12 cellular contexts compared by ENCODE assay signal in the genomic region with DNA sequence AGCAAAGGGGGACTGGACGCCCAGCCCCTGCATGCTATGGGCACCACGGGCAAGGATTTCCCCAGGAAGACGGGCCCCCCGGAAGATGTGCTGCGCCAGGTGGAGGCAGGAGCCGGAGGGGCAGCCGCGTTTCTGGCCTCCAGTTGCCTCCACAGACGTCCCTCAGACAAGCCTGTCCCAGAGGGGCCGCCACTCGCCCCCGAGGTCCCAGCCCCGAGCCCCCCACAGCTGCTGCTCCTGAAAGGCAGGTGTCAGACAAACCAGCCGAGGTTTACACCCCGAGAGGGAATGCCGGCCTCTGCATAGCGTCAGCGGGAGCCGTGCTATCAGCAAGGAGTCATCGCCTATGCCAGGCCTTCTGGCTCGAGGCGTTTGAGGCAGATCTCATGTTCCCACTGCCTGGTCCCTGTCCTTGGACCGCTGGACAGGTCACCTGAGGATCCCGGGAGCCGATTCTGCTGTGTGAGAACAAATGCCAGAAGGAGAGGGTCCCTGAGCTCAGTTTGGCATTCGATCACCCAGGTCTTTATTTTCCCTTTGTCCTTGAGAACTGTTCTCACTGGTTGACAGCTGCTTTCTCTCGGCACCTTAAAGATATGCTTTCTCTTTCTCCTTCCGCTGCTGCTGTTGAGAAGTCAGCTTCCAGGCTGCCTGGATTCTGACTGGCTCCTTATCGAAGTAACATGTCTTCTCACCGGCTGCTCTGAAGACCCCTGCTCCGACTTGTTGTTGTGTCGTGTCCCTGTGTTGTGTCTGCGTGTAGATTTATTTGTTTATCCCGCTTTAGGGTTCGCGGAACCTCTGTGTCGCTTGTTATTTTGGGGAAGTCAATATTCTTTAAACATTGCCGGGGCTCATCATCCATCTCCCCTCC. TPM values are rescaled to one million over a fixed set of nuclear protein-coding genes. Genes with fewer than 3 reads are reported as not detected.
A peak's percentile ranks its signal among the peaks of the same experiment; 100 is the strongest.
DNase-seq lines count a peak whose midpoint lies in the region; ATAC-seq and TF ChIP-seq lines count a peak whose summit lies in the region.
"Had no signal": no experiment of that assay in that cellular context is flagged by ENCODE, and none has a peak within 500 bp of the region (broad histone marks: within the 10 kb centered on the region; RNA-seq: fewer than 3 reads in every experiment).

No MANE protein-coding gene starts in this region.

- no peak for TF ChIP-seq CTCF in brain (conservative IDR thresholded peaks at IDR 0.05)
- TF ChIP-seq CTCF in right lobe of liver (IDR thresholded peaks at IDR 0.05): no peak
- TF ChIP-seq CTCF in type B pancreatic cell (conservative IDR thresholded peaks at IDR 0.05): no peak

- H3K27ac ChIP-seq in right lobe of liver: no peak overlapping the region

- H3K4me1 ChIP-seq in right lobe of liver: no peaks in the 10 kb centered on the region

- H3K27me3 Mint-ChIP-seq in brain (peaks cover 6% of the 10 kb centered on the region), type B pancreatic cell (no peaks in the 10 kb centered on the region)
- H3K27me3 Mint-ChIP-seq: activated naive CD8-positive, alpha-beta T cell had no signal

- H3K27ac Mint-ChIP-seq in brain (peak overlapping the region in 3 of 5 experiments; percentile 15 to 72 (median 32)), type B pancreatic cell (peak overlapping the region; percentile 11)
- H3K27ac Mint-ChIP-seq: activated naive CD8-positive, alpha-beta T cell; naive B cell; T-cell had no signal

- WGBS in right lobe of liver (ENCODE audit: insufficient coverage, low coverage, low lambda C conversion rate, missing lambda C conversion rate): 52% methylated on average over 17 of the region's 38 CpGs

- H3K4me3 Mint-ChIP-seq in brain (no peak overlapping the region), type B pancreatic cell (no peak overlapping the region)
- H3K4me3 Mint-ChIP-seq: activated naive CD8-positive, alpha-beta T cell; naive B cell; T-cell had no signal

- peak in 1 of 4 donors; percentile 18 for ATAC-seq in right lobe of liver
- no peak for ATAC-seq in GM18505 (IDR thresholded peaks at IDR 0.05; ENCODE audit: unreplicated experiment)
- ATAC-seq: T-cell had no signal

- TF ChIP-seq POLR2A in right lobe of liver (IDR thresholded peaks at IDR 0.05) (no peak), GM18505 (IDR thresholded peaks at IDR 0.05; ENCODE audit: borderline replicate concordance, extremely low read depth, insufficient read depth, insufficient read length) (no peak)

- H3K9me3 ChIP-seq in right lobe of liver: no peaks in the 10 kb centered on the region

- peaks cover 0 to 8% (median 6%) of the 10 kb centered on the region in 5 experiments for H3K9me3 Mint-ChIP-seq in brain
- H3K9me3 Mint-ChIP-seq in type B pancreatic cell: no peaks in the 10 kb centered on the region
- H3K9me3 Mint-ChIP-seq: T-cell had no signal

- H3K27me3 ChIP-seq in right lobe of liver: no peaks in the 10 kb centered on the region

- peak; percentile 1 for DNase-seq in activated CD4-positive, alpha-beta T cell treated with anti-CD3 and anti-CD28 coated beads for 48 hours
- no peak for DNase-seq in activated CD4-positive, alpha-beta T cell treated with anti-CD3 and anti-CD28 coated beads, Interleukin-2, amount 50 U/mL, for 4 hours
- DNase-seq in right lobe of liver (peak in 2 of 3 donors; percentile 18 to 28), type B pancreatic cell (ENCODE audit: extremely low spot score, unreplicated experiment) (no peak), NOMO-1 treated with DMSO at 0.1 percent for 48 hours (lab: John Stamatoyannopoulos, UW; ENCODE audit: unreplicated experiment) (no peak)
- DNase-seq in stimulated activated CD4-positive, alpha-beta T cell treated with anti-CD3 and anti-CD28 coated beads, Interleukin-12 subunit alpha, Interleukin-12 subunit beta, amount 100 ng/mL, for 4 hours: no peak
- DNase-seq: naive B cell, NCI-H146 had no signal

- H3K36me3 Mint-ChIP-seq in brain: no peaks in the 10 kb centered on the region
- no peaks in the 10 kb centered on the region for H3K36me3 Mint-ChIP-seq in type B pancreatic cell
- H3K36me3 Mint-ChIP-seq: activated naive CD8-positive, alpha-beta T cell; naive B cell; T-cell had no signal

- no peak overlapping the region for H3K4me3 ChIP-seq in right lobe of liver

- H3K36me3 ChIP-seq in right lobe of liver: no peaks in the 10 kb centered on the region

- H3K4me1 Mint-ChIP-seq in brain: peaks cover 8% of the 10 kb centered on the region
- peaks cover 15% of the 10 kb centered on the region for H3K4me1 Mint-ChIP-seq in type B pancreatic cell (ENCODE audit: unreplicated experiment)
- H3K4me1 Mint-ChIP-seq: naive B cell, T-cell had no signal

- intact Hi-C loops in right lobe of liver (cut with DNase I): no loop called here

RNA-seq across cellular contexts. Expression of a gene that starts 20.6 kb away (rescaled TPM):
- not detected for polyA plus RNA-seq in brain (ENCODE audit: insufficient read depth, low read depth, low replicate concordance)
- total RNA-seq in right lobe of liver (under 1 TPM in 5 of 6 experiments, not detected in 1; 0.06 to 0.15 (median 0.12) TPM), type B pancreatic cell (ENCODE audit: low replicate concordance) (0.68 and 0.98 TPM in 2 replicates)
- total RNA-seq: T-cell had no signal

RNA-seq across cellular contexts. Expression of a gene that starts 30.8 kb away (rescaled TPM):
- polyA plus RNA-seq in brain (ENCODE audit: insufficient read depth, low read depth, low replicate concordance): 0.22 TPM
- total RNA-seq in right lobe of liver: 10 to 100 TPM in 1 of 6 experiments, 1 to 10 TPM in 5; 3.7 to 17.0 (median 5.2) TPM
- 62.0 and 157 TPM in 2 replicates for total RNA-seq in type B pancreatic cell (ENCODE audit: low replicate concordance)
- total RNA-seq: T-cell had no signal

RNA-seq across cellular contexts. Expression of a gene that starts 58.1 kb away (rescaled TPM):
- 1.1 TPM for polyA plus RNA-seq in brain (ENCODE audit: insufficient read depth, low read depth, low replicate concordance)
- total RNA-seq in right lobe of liver (1,000 to 10,000 TPM in 4 of 6 experiments, 100 to 1,000 TPM in 2; 744 to 1,833 (median 1,254) TPM), type B pancreatic cell (ENCODE audit: low replicate concordance) (0.51 and 1.00 TPM in 2 replicates)

Comparison
In these comparisons a context has a peak if more than half of its experiments do, and no peak if none do; other contexts are left out.
1. DNase-seq: peak in activated CD4-positive, alpha-beta T cell treated with anti-CD3 and anti-CD28 coated beads for 48 hours (single experiment) and right lobe of liver (2 of 3); none in activated CD4-positive, alpha-beta T cell treated with anti-CD3 and anti-CD28 coated beads, Interleukin-2, amount 50 U/mL, for 4 hours (0 of 2), type B pancreatic cell (single experiment), stimulated activated CD4-positive, alpha-beta T cell treated with anti-CD3 and anti-CD28 coated beads, Interleukin-12 subunit alpha, Interleukin-12 subunit beta, amount 100 ng/mL, for 4 hours (single experiment) and NOMO-1 treated with DMSO at 0.1 percent for 48 hours (single experiment).
2. RNA of a gene that starts 58.1 kb away (total RNA-seq): 744 to 1,833 TPM in right lobe of liver; 0.51 to 1.00 TPM in type B pancreatic cell; every median in the first group is over 100 times any median in the second.